Comparison of ENCODE assay signal across 8 cellular contexts in genomic region chr1:204791453-204792366, GRCh38.
A peak's percentile ranks its signal among the peaks of the same experiment; 100 is the strongest.
DNase-seq lines count a peak whose midpoint lies in the region; ATAC-seq and TF ChIP-seq lines count a peak whose summit lies in the region.

No MANE protein-coding gene starts in this region.

- no peak overlapping the region for H3K27ac ChIP-seq in RWPE2 (ENCODE audit: poor library complexity, severe bottlenecking)
- no peak overlapping the region for H3K27ac ChIP-seq in upper lobe of left lung

- H3K36me3 ChIP-seq in RWPE2 (ENCODE audit: low read depth) = no peaks in the 10 kb centered on the region
- no peaks in the 10 kb centered on the region for H3K36me3 ChIP-seq in upper lobe of left lung

- in situ Hi-C loops in Caki2 (cut with HindIII; ENCODE audit: low pct_unique_long_range_greater_than_20kb, low sequenced_read_pairs) = no loop called here

- H3K4me1 ChIP-seq in RWPE2 (ENCODE audit: insufficient read depth, poor library complexity, severe bottlenecking) (no peaks in the 10 kb centered on the region), upper lobe of left lung (no peaks in the 10 kb centered on the region)

- TF ChIP-seq CTCF in RWPE2 (IDR thresholded peaks at IDR 0.05; ENCODE audit: poor library complexity, severe bottlenecking) (peak; percentile 78), upper lobe of left lung (IDR thresholded peaks at IDR 0.05) (peak in 5 of 6 experiments; percentile 17 to 71 (median 53))

- H3K4me3 ChIP-seq in RWPE2 (ENCODE audit: severe bottlenecking) (no peak overlapping the region), upper lobe of left lung (no peak overlapping the region)

- intact Hi-C loops in posterior vena cava (cut with DNase I) = no loop called here

- peak; percentile 36; the same call in 1 of the 2 replicates for TF ChIP-seq RAD21 in Ishikawa (IDR thresholded peaks at IDR 0.05; ENCODE audit: low read depth)

- ATAC-seq in RWPE2 (ENCODE audit: low read depth) = peak; percentile 53; the same call in 2 of the 3 replicates
- ATAC-seq in upper lobe of left lung (ENCODE audit: low FRiP score in 2 of 2) = peak; percentile 78 to 81
- no peak for ATAC-seq in GM19023 (IDR thresholded peaks at IDR 0.05; ENCODE audit: unreplicated experiment)

- no peak for TF ChIP-seq POLR2A in upper lobe of left lung (IDR thresholded peaks at IDR 0.05)

- DNase-seq in Caki2 (ENCODE audit: low read depth) = peak; percentile 30
- DNase-seq in RWPE2 (ENCODE audit: low spot score) = no peak
- DNase-seq in activated T-helper 9 cell treated with anti-CD3 and anti-CD28 coated beads, Interleukin-2, amount 50 U/mL, for 16 hours (ENCODE audit: low read depth) = peak; percentile 68
- peak; percentile 50 for DNase-seq in glomerular visceral epithelial cell (ENCODE audit: extremely low spot score)
- peak; percentile 90 for DNase-seq in posterior vena cava (ENCODE audit: low spot score)
- peak in 1 of 2 donors; percentile 61 for DNase-seq in upper lobe of left lung

- H3K27me3 ChIP-seq in RWPE2 (ENCODE audit: insufficient read depth, poor library complexity, severe bottlenecking) (no peaks in the 10 kb centered on the region), upper lobe of left lung (no peaks in the 10 kb centered on the region)

- TF ChIP-seq EP300 in Ishikawa (IDR thresholded peaks at IDR 0.05; ENCODE audit: borderline replicate concordance) (no peak), upper lobe of left lung (IDR thresholded peaks at IDR 0.05) (no peak)

- 28 to 35% methylated on average over 15 of the region's 15 CpGs for WGBS in upper lobe of left lung, 2 donors

- no peaks in the 10 kb centered on the region for H3K9me3 ChIP-seq in RWPE2 (ENCODE audit: severe bottlenecking)
- no peaks in the 10 kb centered on the region for H3K9me3 ChIP-seq in upper lobe of left lung

TF ChIP-seq in Ishikawa, 13 proteins besides CTCF, POLR2A, EP300 and RAD21:
- TF ChIP-seq USF1 (IDR thresholded peaks at IDR 0.05) (no peak), TCF12 (IDR thresholded peaks at IDR 0.05; ENCODE audit: low read depth) (no peak), CEBPB (IDR thresholded peaks at IDR 0.05) (no peak), ZBTB7A (IDR thresholded peaks at IDR 0.05; ENCODE audit: low read depth) (no peak), TAF1 (IDR thresholded peaks at IDR 0.05; ENCODE audit: low read depth) (no peak), TEAD4 (IDR thresholded peaks at IDR 0.05) (no peak), YY1 (IDR thresholded peaks at IDR 0.05; ENCODE audit: low read depth) (no peak)
